In genomic region chr19:1512671-1513491, GRCh38 we compare ENCODE assay signal across 1 cellular context.
TF ChIP-seq lines count a peak whose summit lies in the region.

ADAMTSL5 (minus strand) TSS chr19:1513019; CDS start chr19:1510943, 2,076 bp downstream.

TF ChIP-seq in HepG2, 621 proteins besides CTCF, POLR2A, EP300 and RAD21 (continued from another document and continues in another):
- TF ChIP-seq, protein P1, sequence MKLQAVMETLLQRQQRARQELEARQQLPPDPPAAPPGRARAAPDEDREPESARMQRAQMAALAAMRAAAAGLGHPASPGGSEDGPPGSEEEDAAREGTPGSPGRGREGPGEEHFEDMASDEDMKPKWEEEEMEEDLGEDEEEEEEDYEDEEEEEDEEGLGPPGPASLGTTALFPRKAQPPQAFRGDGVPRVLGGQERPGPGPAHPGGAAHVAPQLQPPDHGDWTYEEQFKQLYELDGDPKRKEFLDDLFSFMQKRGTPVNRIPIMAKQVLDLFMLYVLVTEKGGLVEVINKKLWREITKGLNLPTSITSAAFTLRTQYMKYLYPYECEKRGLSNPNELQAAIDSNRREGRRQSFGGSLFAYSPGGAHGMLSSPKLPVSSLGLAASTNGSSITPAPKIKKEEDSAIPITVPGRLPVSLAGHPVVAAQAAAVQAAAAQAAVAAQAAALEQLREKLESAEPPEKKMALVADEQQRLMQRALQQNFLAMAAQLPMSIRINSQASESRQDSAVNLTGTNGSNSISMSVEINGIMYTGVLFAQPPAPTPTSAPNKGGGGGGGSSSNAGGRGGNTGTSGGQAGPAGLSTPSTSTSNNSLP (IDR thresholded peaks at IDR 0.05; ENCODE audit: low read depth, low read length) = no peak
- TF ChIP-seq SKIL (CRISPR knock-in tag; IDR thresholded peaks at IDR 0.05; ENCODE audit: borderline replicate concordance) (no peak), ZSCAN21 (CRISPR knock-in tag; IDR thresholded peaks at IDR 0.05; ENCODE audit: borderline replicate concordance) (0 out of 2 replicates have a peak, but pooled peaks have one; percentile 35), MAFG (CRISPR knock-in tag; IDR thresholded peaks at IDR 0.05) (no peak), ZFP36L2 (CRISPR knock-in tag; IDR thresholded peaks at IDR 0.05) (no peak), ZBTB43 (CRISPR knock-in tag; conservative IDR thresholded peaks at IDR 0.05) (no peak), ZNF224 (CRISPR knock-in tag; IDR thresholded peaks at IDR 0.05) (no peak), REL (CRISPR knock-in tag; conservative IDR thresholded peaks at IDR 0.05) (no peak), GZF1 (CRISPR knock-in tag; IDR thresholded peaks at IDR 0.05) (no peak), HOXA3 (CRISPR knock-in tag; IDR thresholded peaks at IDR 0.05) (peak; percentile 52; the same call in 1 of the 2 replicates), ZNF503 (CRISPR knock-in tag; IDR thresholded peaks at IDR 0.05) (no peak), ARHGAP35 (CRISPR knock-in tag; IDR thresholded peaks at IDR 0.05; ENCODE audit: borderline replicate concordance) (no peak), ATF3 (CRISPR knock-in tag; IDR thresholded peaks at IDR 0.05) (no peak), ZNF749 (CRISPR knock-in tag; IDR thresholded peaks at IDR 0.05; ENCODE audit: borderline replicate concordance) (no peak), TEAD3 (CRISPR knock-in tag; optimal IDR thresholded peaks at IDR 0.05; ENCODE audit: borderline replicate concordance) (no peak), ZNF687 (CRISPR knock-in tag; IDR thresholded peaks at IDR 0.05) (peak; percentile 56), TAF15 (IDR thresholded peaks at IDR 0.05; ENCODE audit: low read depth, low read length, poor library complexity, severe bottlenecking) (no peak), YY1 (IDR thresholded peaks at IDR 0.05; ENCODE audit: insufficient read depth, insufficient replicate concordance, low read depth, low read length) (peak; percentile 32), ZNF75D (CRISPR knock-in tag; IDR thresholded peaks at IDR 0.05; ENCODE audit: borderline replicate concordance) (no peak), THAP7 (CRISPR knock-in tag; IDR thresholded peaks at IDR 0.05) (peak; percentile 54; the same call in 1 of the 2 replicates), HDAC6 (IDR thresholded peaks at IDR 0.05; ENCODE audit: low read depth, low read length) (no peak), ZNF619 (CRISPR knock-in tag; IDR thresholded peaks at IDR 0.05) (no peak), MBNL3 (CRISPR knock-in tag; conservative IDR thresholded peaks at IDR 0.05) (no peak), ZNF274 (CRISPR knock-in tag; IDR thresholded peaks at IDR 0.05) (no peak), MLXIP (CRISPR knock-in tag; IDR thresholded peaks at IDR 0.05; ENCODE audit: borderline replicate concordance) (no peak), ZBTB33 (CRISPR knock-in tag; IDR thresholded peaks at IDR 0.05) (no peak), KLF11 (CRISPR knock-in tag; IDR thresholded peaks at IDR 0.05) (no peak), WIZ (CRISPR knock-in tag; IDR thresholded peaks at IDR 0.05) (no peak), IKZF4 (CRISPR knock-in tag; IDR thresholded peaks at IDR 0.05; ENCODE audit: borderline replicate concordance, low read depth, not compliant biosample characterization) (no peak), ZNF292 (CRISPR knock-in tag; IDR thresholded peaks at IDR 0.05; ENCODE audit: borderline replicate concordance, low read depth) (no peak)
- TF ChIP-seq, protein P2, sequence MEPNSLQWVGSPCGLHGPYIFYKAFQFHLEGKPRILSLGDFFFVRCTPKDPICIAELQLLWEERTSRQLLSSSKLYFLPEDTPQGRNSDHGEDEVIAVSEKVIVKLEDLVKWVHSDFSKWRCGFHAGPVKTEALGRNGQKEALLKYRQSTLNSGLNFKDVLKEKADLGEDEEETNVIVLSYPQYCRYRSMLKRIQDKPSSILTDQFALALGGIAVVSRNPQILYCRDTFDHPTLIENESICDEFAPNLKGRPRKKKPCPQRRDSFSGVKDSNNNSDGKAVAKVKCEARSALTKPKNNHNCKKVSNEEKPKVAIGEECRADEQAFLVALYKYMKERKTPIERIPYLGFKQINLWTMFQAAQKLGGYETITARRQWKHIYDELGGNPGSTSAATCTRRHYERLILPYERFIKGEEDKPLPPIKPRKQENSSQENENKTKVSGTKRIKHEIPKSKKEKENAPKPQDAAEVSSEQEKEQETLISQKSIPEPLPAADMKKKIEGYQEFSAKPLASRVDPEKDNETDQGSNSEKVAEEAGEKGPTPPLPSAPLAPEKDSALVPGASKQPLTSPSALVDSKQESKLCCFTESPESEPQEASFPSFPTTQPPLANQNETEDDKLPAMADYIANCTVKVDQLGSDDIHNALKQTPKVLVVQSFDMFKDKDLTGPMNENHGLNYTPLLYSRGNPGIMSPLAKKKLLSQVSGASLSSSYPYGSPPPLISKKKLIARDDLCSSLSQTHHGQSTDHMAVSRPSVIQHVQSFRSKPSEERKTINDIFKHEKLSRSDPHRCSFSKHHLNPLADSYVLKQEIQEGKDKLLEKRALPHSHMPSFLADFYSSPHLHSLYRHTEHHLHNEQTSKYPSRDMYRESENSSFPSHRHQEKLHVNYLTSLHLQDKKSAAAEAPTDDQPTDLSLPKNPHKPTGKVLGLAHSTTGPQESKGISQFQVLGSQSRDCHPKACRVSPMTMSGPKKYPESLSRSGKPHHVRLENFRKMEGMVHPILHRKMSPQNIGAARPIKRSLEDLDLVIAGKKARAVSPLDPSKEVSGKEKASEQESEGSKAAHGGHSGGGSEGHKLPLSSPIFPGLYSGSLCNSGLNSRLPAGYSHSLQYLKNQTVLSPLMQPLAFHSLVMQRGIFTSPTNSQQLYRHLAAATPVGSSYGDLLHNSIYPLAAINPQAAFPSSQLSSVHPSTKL (CRISPR knock-in tag; IDR thresholded peaks at IDR 0.05) = 0 out of 2 replicates have a peak, but pooled peaks have one; percentile 10
